ENCODE assay signal across 8 cellular contexts in genomic region chr9:89549031-89549644, GRCh38. TPM values are rescaled to one million over a fixed set of nuclear protein-coding genes. Genes with fewer than 3 reads are reported as not detected.
A peak's percentile ranks its signal among the peaks of the same experiment; 100 is the strongest.
DNase-seq lines count a peak whose midpoint lies in the region; ATAC-seq and TF ChIP-seq lines count a peak whose summit lies in the region.

No MANE protein-coding gene starts in this region.

- no peak overlapping the region for H3K4me3 ChIP-seq in dorsolateral prefrontal cortex

- ATAC-seq in GM19025 (IDR thresholded peaks at IDR 0.05; ENCODE audit: low read depth, unreplicated experiment), result peak; percentile 88
- peak; percentile 91 for ATAC-seq in HG03280 (IDR thresholded peaks at IDR 0.05; ENCODE audit: unreplicated experiment)

- H3K27ac ChIP-seq in dorsolateral prefrontal cortex, result peak overlapping the region in 30 of 59 donors; percentile 1 to 77 (median 50)

- peak; percentile 58 to 100 (median 94) for TF ChIP-seq CTCF in dorsolateral prefrontal cortex (IDR thresholded peaks at IDR 0.05 in 54 of 56, conservative IDR thresholded peaks at IDR 0.05 in 2 of 56; ENCODE audit: low read depth in 1 of 56, partially characterized antibody in 56 of 56)

- DNase-seq in AML-193 (lab: John Stamatoyannopoulos, UW) (peak; percentile 72 to 79), NCI-H69 (lab: John Stamatoyannopoulos, UW) (peak; percentile 83), dorsolateral prefrontal cortex (peak in 9 of 10 donors; percentile 61 to 85 (median 75)), medulla oblongata (ENCODE audit: extremely low spot score) (peak; percentile 92)
- DNase-seq in activated CD4-positive, alpha-beta T cell treated with anti-CD3 and anti-CD28 coated beads, Interleukin-2, amount 50 U/mL, for 48 hours, result peak; percentile 92 to 94
- DNase-seq in stimulated activated CD8-positive, alpha-beta memory T cell treated with anti-CD3 and anti-CD28 coated beads, Interleukin-2, amount 100 ng/mL, for 48 hours (ENCODE audit: low read depth in 2 of 2), result peak; percentile 78 to 83

- H3K27me3 ChIP-seq in dorsolateral prefrontal cortex, result no peaks in the 10 kb centered on the region

- intact Hi-C loops in dorsolateral prefrontal cortex (cut with DNase I), result loop anchor here in 1 of 2 donors (5.0 kb wide), 3 partner anchors 67 to 232 kb away; partner anchors contain the start of gene SECISBP2

RNA-seq across cellular contexts. Expression of gene SEMA4D, which starts 51.2 kb away (rescaled TPM):
- total RNA-seq in dorsolateral prefrontal cortex, result 100 to 1,000 TPM in 116 of 120 experiments, 10 to 100 TPM in 4; 90.5 to 697 (median 192) TPM

RNA-seq across cellular contexts. Expression of gene GADD45G, which starts 55.7 kb away (rescaled TPM):
- total RNA-seq in dorsolateral prefrontal cortex, result 10 to 100 TPM in 73 of 120 experiments, 1 to 10 TPM in 47; 2.4 to 44.3 (median 11.7) TPM
